ENCODE assay signal across 8 cellular contexts in the genomic region with DNA sequence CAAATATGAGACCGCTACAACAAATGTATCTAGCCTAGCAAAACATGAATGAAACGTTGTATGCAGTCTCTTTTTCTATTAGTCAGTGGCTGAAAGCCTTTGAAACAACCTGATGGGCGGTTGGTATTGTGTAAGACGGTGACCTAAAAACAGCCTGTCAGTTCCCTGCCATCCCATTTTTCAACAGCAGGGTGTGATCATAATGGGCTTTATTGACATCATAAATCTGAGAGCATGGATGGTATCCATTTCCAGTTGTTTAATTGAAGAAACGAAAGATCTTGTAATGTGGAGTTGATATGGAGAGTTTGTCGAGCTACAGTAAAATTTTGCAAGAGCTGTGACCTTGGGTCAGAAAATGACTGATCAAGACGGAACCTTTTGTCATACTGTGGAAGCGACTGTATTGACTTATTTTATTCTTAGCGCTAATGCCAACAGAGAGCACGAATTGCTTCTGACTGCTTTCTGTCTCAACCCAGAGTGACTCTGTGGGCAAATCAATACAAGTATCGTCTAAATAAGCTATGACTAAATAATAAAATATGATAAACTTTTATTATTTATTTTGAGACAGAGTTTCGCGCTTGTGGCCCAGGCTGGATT. TPM values are rescaled to one million over a fixed set of nuclear protein-coding genes. Genes with fewer than 3 reads are reported as not detected.
DNase-seq lines count a peak whose midpoint lies in the region; ATAC-seq, FAIRE-seq and TF ChIP-seq lines count a peak whose summit lies in the region.

No MANE protein-coding gene starts in this region.

- no peak overlapping the region for H3K4me3 ChIP-seq in AG10803 (ENCODE audit: low read length)
- H3K4me3 ChIP-seq in HEK293 (ENCODE audit: low read depth, low read length), result no peak overlapping the region
- no peak overlapping the region for H3K4me3 ChIP-seq in fibroblast of the aortic adventitia (ENCODE audit: low read depth, low read length)

- no peak for FAIRE-seq in H54 (lab: Jason Lieb, UNC)

- H3K27ac ChIP-seq in HEK293 (ENCODE audit: extremely low read depth, low read depth, low read length), result no peak overlapping the region

- TF ChIP-seq CTCF in AG10803 (conservative IDR thresholded peaks at IDR 0.05; ENCODE audit: low read length), result peak; percentile 23
- TF ChIP-seq CTCF in HEK293 (tag by site-specific recombination; IDR thresholded peaks at IDR 0.05), result no peak
- TF ChIP-seq CTCF in fibroblast of the aortic adventitia (IDR thresholded peaks at IDR 0.05; ENCODE audit: insufficient read depth, low read length), result peak; percentile 24

- ATAC-seq in HG02884 (IDR thresholded peaks at IDR 0.05; ENCODE audit: unreplicated experiment), result no peak

- POLR2A ChIA-PET in HEK293 (lab: Yijun Ruan, JAX), result interaction anchor here (0.6 kb wide), 1 partner anchor 17 kb away, joined by 5 read pairs; no protein-coding TSS in a partner anchor

- no peaks in the 10 kb centered on the region for H3K9me3 ChIP-seq in HEK293 (ENCODE audit: control insufficient read depth, insufficient read depth, low read depth, low read length)

- peak; percentile 8 for DNase-seq in AG10803 (ENCODE audit: low read depth)
- peak; percentile 36 for DNase-seq in RPMI7951 (ENCODE audit: low read depth)
- DNase-seq in fibroblast of the aortic adventitia (ENCODE audit: low read depth), result no peak
- no peak for DNase-seq in stimulated activated naive CD4-positive, alpha-beta T cell treated with Interleukin-2 at 50 U/mL for 16 hours (lab: John Stamatoyannopoulos, UW)
- no peak for DNase-seq in NCI-H1048 (lab: John Stamatoyannopoulos, UW)
- no peak for DNase-seq in H54 (ENCODE audit: insufficient read length, low spot score)

- H3K4me1 ChIP-seq in HEK293 (ENCODE audit: control insufficient read depth, insufficient read depth, low read length), result no peaks in the 10 kb centered on the region

- no peaks in the 10 kb centered on the region for H3K36me3 ChIP-seq in HEK293 (ENCODE audit: control insufficient read depth in 2 of 2, insufficient read depth in 1 of 2, low read length in 2 of 2)

- no peak for TF ChIP-seq POLR2A in H54 (IDR thresholded peaks at IDR 0.05; ENCODE audit: low read depth, low read length)

- CTCF ChIA-PET in HEK293 (lab: Yijun Ruan, JAX), result interaction anchor here (0.7 to 2.7 kb wide), 6 partner anchors 10 to 495 kb away, joined by 3 to 14 read pairs (median 4); no protein-coding TSS in a partner anchor

TF ChIP-seq in HEK293, 187 proteins besides CTCF, POLR2A, EP300 and RAD21:
- TF ChIP-seq ZBTB44 (tag by site-specific recombination; IDR thresholded peaks at IDR 0.05) (no peak), ZNF202 (tag by site-specific recombination; IDR thresholded peaks at IDR 0.05; ENCODE audit: borderline replicate concordance) (no peak), ZNF416 (tag by site-specific recombination; IDR thresholded peaks at IDR 0.05) (no peak), ZNF280D (tag by site-specific recombination; IDR thresholded peaks at IDR 0.05) (no peak), ZBTB8A (tag by site-specific recombination; IDR thresholded peaks at IDR 0.05) (peak; percentile 44), ZNF121 (tag by site-specific recombination; IDR thresholded peaks at IDR 0.05) (no peak), ZNF302 (tag by site-specific recombination; IDR thresholded peaks at IDR 0.05; ENCODE audit: low read depth) (no peak), PRDM4 (tag by site-specific recombination; IDR thresholded peaks at IDR 0.05) (0 out of 2 replicates have a peak, but pooled peaks have one; percentile 44), ZNF629 (tag by site-specific recombination; IDR thresholded peaks at IDR 0.05) (peak; percentile 70)
- TF ChIP-seq, protein P1, sequence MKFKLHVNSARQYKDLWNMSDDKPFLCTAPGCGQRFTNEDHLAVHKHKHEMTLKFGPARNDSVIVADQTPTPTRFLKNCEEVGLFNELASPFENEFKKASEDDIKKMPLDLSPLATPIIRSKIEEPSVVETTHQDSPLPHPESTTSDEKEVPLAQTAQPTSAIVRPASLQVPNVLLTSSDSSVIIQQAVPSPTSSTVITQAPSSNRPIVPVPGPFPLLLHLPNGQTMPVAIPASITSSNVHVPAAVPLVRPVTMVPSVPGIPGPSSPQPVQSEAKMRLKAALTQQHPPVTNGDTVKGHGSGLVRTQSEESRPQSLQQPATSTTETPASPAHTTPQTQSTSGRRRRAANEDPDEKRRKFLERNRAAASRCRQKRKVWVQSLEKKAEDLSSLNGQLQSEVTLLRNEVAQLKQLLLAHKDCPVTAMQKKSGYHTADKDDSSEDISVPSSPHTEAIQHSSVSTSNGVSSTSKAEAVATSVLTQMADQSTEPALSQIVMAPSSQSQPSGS (tag by site-specific recombination; IDR thresholded peaks at IDR 0.05; ENCODE audit: low read depth), result no peak

RNA-seq across cellular contexts. Expression of gene MEIOB, which starts 12.3 kb away (rescaled TPM):
- not detected in 2 replicates for total RNA-seq in RPMI7951 (2014; rRNA removed; shearing (Covaris generic))
- 0.09 TPM in 1 of 2 replicates, not detected in the other for total RNA-seq in fibroblast of the aortic adventitia (ENCODE audit: low replicate concordance)

RNA-seq across cellular contexts. Expression of gene HS3ST6, which starts 34.0 kb away (rescaled TPM):
- not detected in 2 replicates for total RNA-seq in RPMI7951 (2014; rRNA removed; shearing (Covaris generic))
- total RNA-seq in fibroblast of the aortic adventitia (ENCODE audit: low replicate concordance), result not detected in 2 replicates

RNA-seq across cellular contexts. Expression of gene FAHD1, which starts 57.3 kb away (rescaled TPM):
- 39.3 and 54.6 TPM in 2 replicates for total RNA-seq in RPMI7951 (2014; rRNA removed; shearing (Covaris generic))
- total RNA-seq in fibroblast of the aortic adventitia (ENCODE audit: low replicate concordance), result 36.7 and 204 TPM in 2 replicates

RNA-seq across cellular contexts. Expression of gene HAGH, which starts 57.6 kb away (rescaled TPM):
- total RNA-seq in RPMI7951 (2014; rRNA removed; shearing (Covaris generic)), result 50.7 and 68.8 TPM in 2 replicates
- 12.1 and 21.9 TPM in 2 replicates for total RNA-seq in fibroblast of the aortic adventitia (ENCODE audit: low replicate concordance)

RNA-seq across cellular contexts. Expression of gene MSRB1, which starts 58.7 kb away (rescaled TPM):
- 12.2 and 14.4 TPM in 2 replicates for total RNA-seq in RPMI7951 (2014; rRNA removed; shearing (Covaris generic))
- 6.4 and 14.3 TPM in 2 replicates for total RNA-seq in fibroblast of the aortic adventitia (ENCODE audit: low replicate concordance)

Comparison
In these comparisons a context has a peak if more than half of its experiments do, and no peak if none do; other contexts are left out.
1. DNase-seq: peak in AG10803 (single experiment) and RPMI7951 (single experiment); none in fibroblast of the aortic adventitia (single experiment), stimulated activated naive CD4-positive, alpha-beta T cell treated with Interleukin-2 at 50 U/mL for 16 hours (single experiment), NCI-H1048 (single experiment) and H54 (single experiment).